In genomic region chr2:174545240-174545639, GRCh38 we compare ENCODE assay signal across 32 cellular contexts.
"Had no signal": no experiment of that assay in that cellular context is flagged by ENCODE, and none has a peak within 500 bp of the region (broad histone marks: within the 10 kb centered on the region; RNA-seq: fewer than 3 reads in every experiment).

No MANE protein-coding gene starts in this region.

- H3K4me1 ChIP-seq: SJSA1 had no signal

- H3K4me3 Mint-ChIP-seq: activated B cell treated with CpG ODN at 0.5 μM for 24 hours; activated CD4-positive, alpha-beta memory T cell treated with anti-CD3 and anti-CD28 coated beads for 36 hours; activated naive CD8-positive, alpha-beta T cell; activated naive CD8-positive, alpha-beta T cell treated with anti-CD3 and anti-CD28 coated beads, Interleukin-2, amount 50 U/mL, for 24 hours; brain; IgD-negative memory B cell; T-cell had no signal

- H3K4me1 Mint-ChIP-seq: activated B cell treated with CpG ODN at 0.5 μM for 24 hours, brain had no signal

- DNase-seq: activated B cell treated with CpG ODN at 0.5 μM for 24 hours; activated CD4-positive, alpha-beta memory T cell treated with anti-CD3 and anti-CD28 coated beads for 36 hours; activated CD4-positive, alpha-beta T cell treated with anti-CD3 and anti-CD28 coated beads for 4 hours; activated CD4-positive, alpha-beta T cell treated with anti-CD3 and anti-CD28 coated beads, Interleukin-2, amount 50 U/mL, for 1 hour; activated CD4-positive, CD25-positive, alpha-beta regulatory T cell treated with anti-CD3 and anti-CD28 coated beads, Interleukin-2, amount 50 U/mL, for 72 hours; activated CD8-positive, alpha-beta memory T cell treated with anti-CD3 and anti-CD28 coated beads, Interleukin-2, amount 50 U/mL, for 4 hours; activated gamma-delta T cell; activated naive CD4-positive, alpha-beta T cell treated with Interleukin-2 at 50 U/mL for 16 hours; activated naive CD8-positive, alpha-beta T cell treated with anti-CD3 and anti-CD28 coated beads, Interleukin-2, amount 50 U/mL, for 24 hours; activated T-cell treated with anti-CD3 and anti-CD28 coated beads for 4 hours; activated T-cell treated with anti-CD3 and anti-CD28 coated beads, Interleukin-2, amount 50 U/mL, for 48 hours; anterior cingulate cortex; central memory CD4-positive, alpha-beta T cell; Karpas-422; KBM-7; NCI-H1105; NCI-H1417 treated with DMSO at 0.1 percent for 48 hours; NCI-H187 treated with DMSO at 0.1 percent for 48 hours; NCI-H2081; NCI-H345; NCI-H524 treated with DMSO at 0.1 percent for 48 hours; SHP77; T-cell; T-helper 2 cell; T-helper 9 cell had no signal

- ATAC-seq: activated naive CD8-positive, alpha-beta T cell treated with anti-CD3 and anti-CD28 coated beads, Interleukin-2, amount 50 U/mL, for 24 hours; SK-N-SH treated with all-trans-retinoic acid at 6 μM for 48 hours; T-cell had no signal

- H3K36me3 ChIP-seq: SJSA1 had no signal

- H3K27me3 Mint-ChIP-seq: activated B cell treated with CpG ODN at 0.5 μM for 24 hours; activated CD4-positive, alpha-beta memory T cell treated with anti-CD3 and anti-CD28 coated beads for 36 hours; activated naive CD8-positive, alpha-beta T cell; activated naive CD8-positive, alpha-beta T cell treated with anti-CD3 and anti-CD28 coated beads, Interleukin-2, amount 50 U/mL, for 24 hours; IgD-negative memory B cell; T-cell had no signal

- H3K36me3 Mint-ChIP-seq: brain had no signal

- H3K9me3 ChIP-seq: SJSA1 had no signal

- H3K27ac Mint-ChIP-seq: activated B cell treated with CpG ODN at 0.5 μM for 24 hours; activated CD4-positive, alpha-beta memory T cell treated with anti-CD3 and anti-CD28 coated beads for 36 hours; activated naive CD8-positive, alpha-beta T cell; activated naive CD8-positive, alpha-beta T cell treated with anti-CD3 and anti-CD28 coated beads, Interleukin-2, amount 50 U/mL, for 24 hours; activated T-helper 2 cell treated with anti-CD3 and anti-CD28 coated beads, Interferon-gamma antibody, Interleukin-2, Interleukin-4, amounts not matched to agents 10 μg/mL and 5 μg/mL and 100 μg/mL, durations not matched to agents 14 hours and 24 hours and 36 hours; brain; IgD-negative memory B cell had no signal

- H3K27ac ChIP-seq: SJSA1, VCaP had no signal

- H3K9me3 Mint-ChIP-seq: activated B cell treated with CpG ODN at 0.5 μM for 24 hours; activated CD4-positive, alpha-beta memory T cell treated with anti-CD3 and anti-CD28 coated beads for 36 hours; activated naive CD8-positive, alpha-beta T cell treated with anti-CD3 and anti-CD28 coated beads, Interleukin-2, amount 50 U/mL, for 24 hours; activated T-helper 2 cell treated with anti-CD3 and anti-CD28 coated beads, Interferon-gamma antibody, Interleukin-2, Interleukin-4, amounts not matched to agents 10 μg/mL and 5 μg/mL and 100 μg/mL, durations not matched to agents 14 hours and 24 hours and 36 hours; IgD-negative memory B cell; T-cell had no signal

- H3K27me3 ChIP-seq: SJSA1 had no signal

- H3K4me3 ChIP-seq: SJSA1 had no signal
